ENCODE assay signal across 9 cellular contexts in genomic region chr10:119253433-119254174, GRCh38. TPM values are rescaled to one million over a fixed set of nuclear protein-coding genes. Genes with fewer than 3 reads are reported as not detected.
A peak's percentile ranks its signal among the peaks of the same experiment; 100 is the strongest.
DNase-seq lines count a peak whose midpoint lies in the region; ATAC-seq and TF ChIP-seq lines count a peak whose summit lies in the region.
"Had no signal": no experiment of that assay in that cellular context is flagged by ENCODE, and none has a peak within 500 bp of the region (broad histone marks: within the 10 kb centered on the region; RNA-seq: fewer than 3 reads in every experiment).

No MANE protein-coding gene starts in this region.

- H3K4me1 Mint-ChIP-seq in brain: peaks cover 58% of the 10 kb centered on the region

- H3K27ac Mint-ChIP-seq in brain: peak overlapping the region; percentile 19 to 97 (median 93)
- H3K27ac Mint-ChIP-seq: dendritic cell treated with granulocyte-macrophage colony-stimulating factor and Interleukin-4, amounts not matched to agents 40 ng/mL and 50 ng/mL, for 4 days had no signal

- intact Hi-C loops in left colon (cut with DNase I, micrococcal nuclease): no loop called here

- H3K27me3 Mint-ChIP-seq in brain: no peaks in the 10 kb centered on the region
- H3K27me3 Mint-ChIP-seq: dendritic cell treated with granulocyte-macrophage colony-stimulating factor and Interleukin-4, amounts not matched to agents 40 ng/mL and 50 ng/mL, for 4 days had no signal

- H3K36me3 Mint-ChIP-seq in brain: peaks cover 11% of the 10 kb centered on the region

- DNase-seq in AG08396 (ENCODE audit: low spot score): peak; percentile 87
- peak; percentile 97 for DNase-seq in M059J (ENCODE audit: low read depth)
- peak; percentile 37 to 48 for DNase-seq in left colon
- peak; percentile 80 for DNase-seq in stimulated activated CD4-positive, alpha-beta T cell treated with anti-CD3 and anti-CD28 coated beads, Interleukin-1b, Interleukin-23, amount 100 ng/mL, for 48 hours

- H3K4me3 Mint-ChIP-seq in brain: peak overlapping the region in 4 of 5 experiments; percentile 54 to 76 (median 58)
- H3K4me3 Mint-ChIP-seq: dendritic cell treated with granulocyte-macrophage colony-stimulating factor and Interleukin-4, amounts not matched to agents 40 ng/mL and 50 ng/mL, for 4 days had no signal

- no peak for TF ChIP-seq CTCF in brain (conservative IDR thresholded peaks at IDR 0.05)

- ATAC-seq in left colon (peak; percentile 26), HG03342 (IDR thresholded peaks at IDR 0.05; ENCODE audit: unreplicated experiment) (no peak), GM19467 (IDR thresholded peaks at IDR 0.05; ENCODE audit: unreplicated experiment) (no peak), GM18873 (IDR thresholded peaks at IDR 0.05; ENCODE audit: low FRiP score, unreplicated experiment) (no peak)

- H3K9me3 Mint-ChIP-seq in brain: peaks cover 0 to 9% (median 0%) of the 10 kb centered on the region in 5 experiments
- H3K9me3 Mint-ChIP-seq: dendritic cell treated with granulocyte-macrophage colony-stimulating factor and Interleukin-4, amounts not matched to agents 40 ng/mL and 50 ng/mL, for 4 days had no signal

RNA-seq across cellular contexts. Expression of gene GRK5, which starts 46.2 kb away (rescaled TPM):
- total RNA-seq in M059J (2014; rRNA removed; shearing (Covaris generic)): 3.9 and 4.4 TPM in 2 replicates
- polyA plus RNA-seq in brain (ENCODE audit: insufficient read depth, low read depth, low replicate concordance): 5.4 TPM
- 10 to 100 TPM in 1 of 2 donors, 1 to 10 TPM in 1; 7.8 to 12.4 TPM for total RNA-seq in left colon

Comparison
In these comparisons a context has a peak if more than half of its experiments do, and no peak if none do; other contexts are left out.
1. DNase-seq: peak in every context shown above with its lines; median percentile 97 in M059J; 87 in AG08396; 80 in stimulated activated CD4-positive, alpha-beta T cell treated with anti-CD3 and anti-CD28 coated beads, Interleukin-1b, Interleukin-23, amount 100 ng/mL, for 48 hours; 42 in left colon.